ENCODE assay signal across 1 cellular context in genomic region chr12:49345840-49346658, GRCh38.
TF ChIP-seq lines count a peak whose summit lies in the region.

No MANE protein-coding gene starts in this region.

TF ChIP-seq in H1, 55 proteins besides CTCF, POLR2A, EP300 and RAD21:
- TF ChIP-seq CHD2 (IDR thresholded peaks at IDR 0.05; ENCODE audit: low read length): no peak
- no peak for TF ChIP-seq TBP (IDR thresholded peaks at IDR 0.05; ENCODE audit: low read depth, low read length)
- peak; percentile 91 for TF ChIP-seq SUZ12 (IDR thresholded peaks at IDR 0.05; ENCODE audit: low read length)
- TF ChIP-seq HDAC6 (IDR thresholded peaks at IDR 0.05; ENCODE audit: low read depth, low read length): no peak
- TF ChIP-seq RXRA (IDR thresholded peaks at IDR 0.05; ENCODE audit: insufficient read depth, low read depth, low read length): no peak
- TF ChIP-seq YY1 (IDR thresholded peaks at IDR 0.05; ENCODE audit: low read depth, low read length): no peak
- TF ChIP-seq ASH2L (IDR thresholded peaks at IDR 0.05; ENCODE audit: low read length): peak; percentile 46
- no peak for TF ChIP-seq SP1 (IDR thresholded peaks at IDR 0.05; ENCODE audit: low read depth, low read length)
- TF ChIP-seq RNF2 (IDR thresholded peaks at IDR 0.05; ENCODE audit: borderline replicate concordance, low read depth, low read length, missing control alignments, poor library complexity, severe bottlenecking): peak; percentile 26
- TF ChIP-seq KDM4A (IDR thresholded peaks at IDR 0.05; ENCODE audit: low read depth, low read length, severe bottlenecking): peak; percentile 33
- TF ChIP-seq EZH2 (IDR thresholded peaks at IDR 0.05; ENCODE audit: low read depth, low read length, severe bottlenecking): peak; percentile 91
- TF ChIP-seq RBBP5 (IDR thresholded peaks at IDR 0.05; ENCODE audit: borderline replicate concordance, low read depth, low read length): peak; percentile 68; the same call in 1 of the 2 replicates
- TF ChIP-seq RFX5 (IDR thresholded peaks at IDR 0.05; ENCODE audit: borderline replicate concordance, low read depth, low read length): no peak
- TF ChIP-seq EGR1 (IDR thresholded peaks at IDR 0.05; ENCODE audit: borderline replicate concordance, low read depth, low read length): peak; percentile 29; the same call in 1 of the 2 replicates
- TF ChIP-seq CTBP2 (IDR thresholded peaks at IDR 0.05; ENCODE audit: borderline replicate concordance, insufficient read depth, insufficient read length, low read length): peak; percentile 81
